8 cellular contexts compared by ENCODE assay signal in the genomic region with DNA sequence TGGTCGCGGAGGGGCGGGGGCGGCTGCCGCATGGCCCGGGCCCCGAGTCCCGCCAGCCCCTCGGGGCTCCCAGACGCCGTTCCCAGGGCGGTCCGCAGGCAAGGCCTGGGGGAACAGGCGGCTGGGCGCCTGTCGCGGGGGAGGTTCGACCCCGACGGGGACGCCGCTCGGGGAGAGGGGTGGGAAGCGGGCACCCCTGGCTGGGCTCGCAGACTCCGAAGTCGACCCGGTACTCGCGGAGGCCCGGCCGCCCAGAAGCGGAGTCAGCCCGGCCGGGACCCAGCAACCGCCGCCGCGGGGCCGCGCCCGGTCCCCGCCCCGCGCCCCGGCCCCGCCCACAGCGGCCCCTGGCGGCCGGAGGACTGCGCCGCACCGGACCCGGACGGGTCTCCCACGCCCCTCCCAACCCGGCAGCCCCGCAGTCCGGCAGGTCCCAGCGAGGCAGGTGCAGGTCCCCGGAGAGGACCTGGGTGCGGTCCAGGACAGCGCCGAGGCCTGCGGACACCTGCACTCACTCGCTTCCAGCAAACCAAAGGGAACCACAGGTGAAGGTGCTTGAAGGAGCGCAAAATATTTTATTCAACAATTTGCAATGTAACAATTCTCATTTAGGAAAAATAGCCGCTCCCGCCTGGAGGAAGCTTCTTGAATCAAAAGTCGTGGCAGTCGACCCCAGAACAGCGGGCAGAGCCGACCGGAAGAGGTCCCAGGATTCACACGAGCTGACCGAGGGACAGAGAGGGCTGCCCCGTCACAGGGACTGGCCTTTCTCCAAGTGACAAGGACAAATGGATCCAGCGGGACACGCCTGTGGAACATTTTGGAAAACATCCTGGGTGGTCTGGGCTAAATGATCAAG. TPM values are rescaled to one million over a fixed set of nuclear protein-coding genes. Genes with fewer than 3 reads are reported as not detected.
A peak's percentile ranks its signal among the peaks of the same experiment; 100 is the strongest.
DNase-seq lines count a peak whose midpoint lies in the region; TF ChIP-seq lines count a peak whose summit lies in the region.

A gene with protein sequence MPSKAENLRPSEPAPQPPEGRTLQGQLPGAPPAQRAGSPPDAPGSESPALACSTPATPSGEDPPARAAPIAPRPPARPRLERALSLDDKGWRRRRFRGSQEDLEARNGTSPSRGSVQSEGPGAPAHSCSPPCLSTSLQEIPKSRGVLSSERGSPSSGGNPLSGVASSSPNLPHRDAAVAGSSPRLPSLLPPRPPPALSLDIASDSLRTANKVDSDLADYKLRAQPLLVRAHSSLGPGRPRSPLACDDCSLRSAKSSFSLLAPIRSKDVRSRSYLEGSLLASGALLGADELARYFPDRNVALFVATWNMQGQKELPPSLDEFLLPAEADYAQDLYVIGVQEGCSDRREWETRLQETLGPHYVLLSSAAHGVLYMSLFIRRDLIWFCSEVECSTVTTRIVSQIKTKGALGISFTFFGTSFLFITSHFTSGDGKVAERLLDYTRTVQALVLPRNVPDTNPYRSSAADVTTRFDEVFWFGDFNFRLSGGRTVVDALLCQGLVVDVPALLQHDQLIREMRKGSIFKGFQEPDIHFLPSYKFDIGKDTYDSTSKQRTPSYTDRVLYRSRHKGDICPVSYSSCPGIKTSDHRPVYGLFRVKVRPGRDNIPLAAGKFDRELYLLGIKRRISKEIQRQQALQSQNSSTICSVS (minus strand): TSS at position 296 of the 859 bp plus-strand sequence. CDS start 426 bp downstream, outside the sequence.

- WGBS in H9 (ENCODE audit: extremely low coverage, insufficient read length, low lambda C conversion rate), result no CpG with 5 or more reads among the region's 79 CpGs
- WGBS in spleen, 5 donors, result 9 to 66% (median 12%) methylated on average over 12 to 79 of the region's 79 CpGs

- H4K91ac ChIP-seq in H9 (ENCODE audit: insufficient read length, low read depth, low read length), result no peak within 1 kb of the TSS

- peak within 1 kb of the TSS; percentile 47 for H3K9ac ChIP-seq in H9 (ENCODE audit: extremely low read depth, insufficient read length, low read length)

- no peak within 1 kb of the TSS for H4K5ac ChIP-seq in H9 (ENCODE audit: insufficient read length, low read depth, low read length)

- TF ChIP-seq CTCF in GM12864 (IDR thresholded peaks at IDR 0.05; ENCODE audit: low read depth, low read length, missing control alignments) (peak; percentile 65), H9 (conservative IDR thresholded peaks at IDR 0.05) (peak; percentile 70), VCaP (conservative IDR thresholded peaks at IDR 0.05) (peak; percentile 99), breast epithelium (IDR thresholded peaks at IDR 0.05) (peak in 2 of 3 donors; percentile 45 to 68), spleen (IDR thresholded peaks at IDR 0.05 in 8 of 11, conservative IDR thresholded peaks at IDR 0.05 in 3 of 11) (peak; percentile 31 to 94 (median 74))

- H3K27me3 Mint-ChIP-seq in H9 (ENCODE audit: low read depth), result no peaks in the 10 kb centered on the region

- peak within 1 kb of the TSS in 1 of 3 experiments; percentile 20; a peak in 1 of 7 replicates for H3K27ac Mint-ChIP-seq in H9

- DNase-seq in GM12864 (ENCODE audit: low read depth) (peak; percentile 13), H9 (peak; percentile 86), MV-4-11 (lab: John Stamatoyannopoulos, UW) (peak; percentile 12), breast epithelium (ENCODE audit: low spot score in 2 of 2) (peak; percentile 38 to 71), iPS-NIHi7 (ENCODE audit: extremely low spot score) (peak; percentile 98), spleen (peak; percentile 95), NCI-H1694 treated with DMSO at 0.1 percent for 48 hours (lab: John Stamatoyannopoulos, UW) (no peak)

- no peak within 1 kb of the TSS for H4K8ac ChIP-seq in H9 (replicated peaks; ENCODE audit: insufficient read length, low read depth, low read length)

- H3K23ac ChIP-seq in H9 (ENCODE audit: insufficient read length, low read depth, low read length), result no peak within 1 kb of the TSS

- peaks cover 14% of the 10 kb centered on the region for H3K23me2 ChIP-seq in H9 (ENCODE audit: insufficient read length, low read depth, low read length, poor library complexity, severe bottlenecking)

- H2BK15ac ChIP-seq in H9 (ENCODE audit: low read depth, low read length), result no peak within 1 kb of the TSS

- peak within 1 kb of the TSS; percentile 79 for H3K14ac ChIP-seq in H9 (ENCODE audit: insufficient read depth, low read length)

- H3K27me3 ChIP-seq in H9 (ENCODE audit: insufficient read depth, low read length) (no peaks in the 10 kb centered on the region), breast epithelium (no peaks in the 10 kb centered on the region), spleen (replicated peaks in 1 of 7) (peaks cover 0 to 7% (median 0%) of the 10 kb centered on the region in 7 donors)

- H2BK120ac ChIP-seq in H9 (ENCODE audit: low read depth, low read length, poor library complexity, severe bottlenecking), result no peak within 1 kb of the TSS

- H2AK5ac ChIP-seq in H9 (ENCODE audit: insufficient read length, low read length), result no peak within 1 kb of the TSS

- H3K4ac ChIP-seq in H9 (ENCODE audit: low read depth, low read length), result no peak within 1 kb of the TSS

- H3K4me2 ChIP-seq in H9 (ENCODE audit: insufficient read depth, insufficient read length, low read length), result peak within 1 kb of the TSS; percentile 89

- TF ChIP-seq POLR2A in breast epithelium (IDR thresholded peaks at IDR 0.05), result no peak
- no peak for TF ChIP-seq POLR2A in spleen (IDR thresholded peaks at IDR 0.05)

- peak within 1 kb of the TSS; percentile 45 for H3K18ac ChIP-seq in H9 (ENCODE audit: insufficient read length, low read depth, low read length)

- H3K79me1 ChIP-seq in H9 (ENCODE audit: insufficient read depth, low read depth, low read length, poor library complexity, severe bottlenecking), result peaks cover 2% of the 10 kb centered on the region

- intact Hi-C loops in breast epithelium (cut with DNase I; ENCODE audit: low total_unique reads), result no loop called here
- intact Hi-C loops in spleen (cut with DNase I; ENCODE audit: low total_unique reads), result no loop called here

- peaks cover 5% of the 10 kb centered on the region; the same call in 1 of the 2 replicates for H3K79me2 ChIP-seq in H9 (ENCODE audit: insufficient read depth, low read length)

- no peaks in the 10 kb centered on the region for H3K9me3 ChIP-seq in H9 (ENCODE audit: control insufficient read depth, low read depth, low read length)
- H3K9me3 ChIP-seq in breast epithelium, result no peaks in the 10 kb centered on the region
- H3K9me3 ChIP-seq in spleen, result no peaks in the 10 kb centered on the region

- peak within 1 kb of the TSS; percentile 82 to 86 for H3K4me3 Mint-ChIP-seq in H9

- H3K27ac ChIP-seq in H9 (ENCODE audit: insufficient read length, low read depth, low read length) (no peak within 1 kb of the TSS), VCaP (peak within 1 kb of the TSS; percentile 91), breast epithelium (peak within 1 kb of the TSS; percentile 68 to 87), spleen (peak within 1 kb of the TSS; percentile 46 to 89 (median 86))

- peaks cover 2% of the 10 kb centered on the region for H4K20me1 ChIP-seq in H9 (ENCODE audit: control insufficient read depth, insufficient read depth, insufficient read length)

- H3K9me3 Mint-ChIP-seq in H9, result no peaks in the 10 kb centered on the region

- no peak within 1 kb of the TSS for H2BK20ac ChIP-seq in H9 (ENCODE audit: low read depth, low read length, poor library complexity, severe bottlenecking)

- no peaks in the 10 kb centered on the region for H3K4me1 ChIP-seq in H9 (ENCODE audit: insufficient read depth, low read length)
- peaks cover 0 to 21% of the 10 kb centered on the region in 2 donors for H3K4me1 ChIP-seq in breast epithelium
- H3K4me1 ChIP-seq in spleen, result peaks cover 24 to 75% (median 61%) of the 10 kb centered on the region in 6 donors

- H3K4me3 ChIP-seq in GM12864 (ENCODE audit: low read depth, low read length) (peak within 1 kb of the TSS; percentile 89), breast epithelium (peak within 1 kb of the TSS; percentile 79 to 100 (median 95)), spleen (peak within 1 kb of the TSS; percentile 66 to 99 (median 97))

- peaks cover 15 to 16% of the 10 kb centered on the region in 2 experiments for H3K4me1 Mint-ChIP-seq in H9

- no peak within 1 kb of the TSS for H2AFZ ChIP-seq in H9 (ENCODE audit: low read length)

- H2BK12ac ChIP-seq in H9 (ENCODE audit: insufficient read length, low read depth, low read length), result no peak within 1 kb of the TSS

- H3K56ac ChIP-seq in H9 (ENCODE audit: insufficient read length, low read depth, low read length), result no peak within 1 kb of the TSS

- no peak within 1 kb of the TSS for H3T11ph ChIP-seq in H9 (ENCODE audit: low read length)

- peaks cover 11 to 49% (median 34%) of the 10 kb centered on the region in 3 experiments for H3K36me3 Mint-ChIP-seq in H9 (ENCODE audit: insufficient read depth in 1 of 3, low read depth in 3 of 3)

- no peak within 1 kb of the TSS for H2BK5ac ChIP-seq in H9 (ENCODE audit: insufficient read length, low read length)

- no peaks in the 10 kb centered on the region for H3K36me3 ChIP-seq in breast epithelium
- H3K36me3 ChIP-seq in spleen, result peaks cover 4 to 64% (median 47%) of the 10 kb centered on the region in 6 donors

RNA-seq across cellular contexts. Expression of the gene that starts here (rescaled TPM):
- total RNA-seq in H9 (2021) (20.4 and 21.0 TPM in 2 replicates), breast epithelium (1 to 10 TPM; 6.2 to 8.5 (median 8.2) TPM), spleen (10 to 100 TPM; 13.1 to 25.3 (median 18.7) TPM)
- 10 to 100 TPM in 2 of 3 donors, 1 to 10 TPM in 1; 7.8 to 20.3 (median 15.7) TPM for polyA plus RNA-seq in spleen
